In the genomic region with DNA sequence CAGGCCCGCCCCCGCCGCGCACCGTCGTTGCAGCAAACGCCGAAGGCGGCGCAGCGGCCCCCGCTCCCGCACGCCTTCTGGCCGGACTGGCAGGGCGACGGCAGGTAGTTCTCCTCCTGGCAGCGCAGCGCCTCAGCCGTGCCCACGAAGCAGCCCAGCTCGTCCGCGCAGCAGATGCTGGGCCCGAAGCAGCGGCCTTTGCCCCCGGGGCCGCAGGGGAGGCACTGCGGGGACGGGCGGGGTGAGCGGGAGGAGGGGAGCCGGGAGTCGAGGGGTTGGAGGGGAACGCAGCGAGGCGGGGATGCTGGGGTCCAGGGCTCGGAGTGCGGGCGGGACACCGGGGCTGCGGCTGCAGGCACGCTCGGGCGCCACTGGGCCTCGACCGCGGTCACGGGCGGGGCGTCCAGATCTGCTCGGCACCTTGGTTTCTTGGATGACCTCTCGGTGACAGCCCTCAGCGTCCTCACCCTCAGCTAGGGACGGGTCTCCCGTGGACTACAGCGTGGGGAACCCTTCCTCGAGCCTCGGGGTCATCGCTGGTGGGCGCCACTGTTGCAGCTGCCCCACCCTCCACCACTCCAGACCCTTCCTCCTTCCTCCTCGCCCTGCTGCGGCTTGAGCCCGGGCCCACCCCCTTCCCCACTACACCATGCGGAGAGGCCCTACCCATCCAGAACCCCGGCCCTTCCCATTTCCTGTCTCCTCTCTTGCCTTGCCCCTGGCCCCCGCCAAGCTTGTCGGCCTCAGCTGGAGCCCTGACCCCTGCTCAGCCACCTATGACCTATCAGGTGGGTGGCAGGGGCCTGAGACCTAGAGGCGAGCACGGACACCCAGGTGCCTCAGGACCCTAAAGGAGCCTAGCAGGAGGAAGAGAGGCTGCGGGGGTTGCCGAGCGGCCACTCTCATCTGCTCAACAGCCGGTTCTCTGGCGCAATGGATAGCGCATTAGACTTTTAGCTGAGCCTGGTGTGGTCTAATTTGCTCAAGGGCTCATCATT, we compare ENCODE assay signal across 1 cellular context.
A peak's percentile ranks its signal among the peaks of the same experiment; 100 is the strongest.
TF ChIP-seq lines count a peak whose summit lies in the region.

No MANE protein-coding gene starts in this region.

TF ChIP-seq in HepG2, 621 proteins besides CTCF, POLR2A, EP300 and RAD21 (continued from another document and continues in another):
- TF ChIP-seq, protein P1, sequence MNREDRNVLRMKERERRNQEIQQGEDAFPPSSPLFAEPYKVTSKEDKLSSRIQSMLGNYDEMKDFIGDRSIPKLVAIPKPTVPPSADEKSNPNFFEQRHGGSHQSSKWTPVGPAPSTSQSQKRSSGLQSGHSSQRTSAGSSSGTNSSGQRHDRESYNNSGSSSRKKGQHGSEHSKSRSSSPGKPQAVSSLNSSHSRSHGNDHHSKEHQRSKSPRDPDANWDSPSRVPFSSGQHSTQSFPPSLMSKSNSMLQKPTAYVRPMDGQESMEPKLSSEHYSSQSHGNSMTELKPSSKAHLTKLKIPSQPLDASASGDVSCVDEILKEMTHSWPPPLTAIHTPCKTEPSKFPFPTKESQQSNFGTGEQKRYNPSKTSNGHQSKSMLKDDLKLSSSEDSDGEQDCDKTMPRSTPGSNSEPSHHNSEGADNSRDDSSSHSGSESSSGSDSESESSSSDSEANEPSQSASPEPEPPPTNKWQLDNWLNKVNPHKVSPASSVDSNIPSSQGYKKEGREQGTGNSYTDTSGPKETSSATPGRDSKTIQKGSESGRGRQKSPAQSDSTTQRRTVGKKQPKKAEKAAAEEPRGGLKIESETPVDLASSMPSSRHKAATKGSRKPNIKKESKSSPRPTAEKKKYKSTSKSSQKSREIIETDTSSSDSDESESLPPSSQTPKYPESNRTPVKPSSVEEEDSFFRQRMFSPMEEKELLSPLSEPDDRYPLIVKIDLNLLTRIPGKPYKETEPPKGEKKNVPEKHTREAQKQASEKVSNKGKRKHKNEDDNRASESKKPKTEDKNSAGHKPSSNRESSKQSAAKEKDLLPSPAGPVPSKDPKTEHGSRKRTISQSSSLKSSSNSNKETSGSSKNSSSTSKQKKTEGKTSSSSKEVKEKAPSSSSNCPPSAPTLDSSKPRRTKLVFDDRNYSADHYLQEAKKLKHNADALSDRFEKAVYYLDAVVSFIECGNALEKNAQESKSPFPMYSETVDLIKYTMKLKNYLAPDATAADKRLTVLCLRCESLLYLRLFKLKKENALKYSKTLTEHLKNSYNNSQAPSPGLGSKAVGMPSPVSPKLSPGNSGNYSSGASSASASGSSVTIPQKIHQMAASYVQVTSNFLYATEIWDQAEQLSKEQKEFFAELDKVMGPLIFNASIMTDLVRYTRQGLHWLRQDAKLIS (CRISPR knock-in tag; IDR thresholded peaks at IDR 0.05), result no peak
- TF ChIP-seq ZFP37 (CRISPR knock-in tag; IDR thresholded peaks at IDR 0.05; ENCODE audit: borderline replicate concordance), result no peak
- TF ChIP-seq WIZ (CRISPR knock-in tag; IDR thresholded peaks at IDR 0.05), result peak; percentile 22; the same call in 1 of the 2 replicates
- no peak for TF ChIP-seq RXRB (CRISPR knock-in tag; IDR thresholded peaks at IDR 0.05; ENCODE audit: borderline replicate concordance)
- no peak for TF ChIP-seq ATM (IDR thresholded peaks at IDR 0.05; ENCODE audit: borderline replicate concordance)
- TF ChIP-seq STAT5B (CRISPR knock-in tag; IDR thresholded peaks at IDR 0.05), result no peak
- TF ChIP-seq ZKSCAN5 (CRISPR knock-in tag; IDR thresholded peaks at IDR 0.05), result no peak
- TF ChIP-seq ZNF460 (CRISPR knock-in tag; IDR thresholded peaks at IDR 0.05; ENCODE audit: borderline replicate concordance), result no peak
- TF ChIP-seq, protein P2, sequence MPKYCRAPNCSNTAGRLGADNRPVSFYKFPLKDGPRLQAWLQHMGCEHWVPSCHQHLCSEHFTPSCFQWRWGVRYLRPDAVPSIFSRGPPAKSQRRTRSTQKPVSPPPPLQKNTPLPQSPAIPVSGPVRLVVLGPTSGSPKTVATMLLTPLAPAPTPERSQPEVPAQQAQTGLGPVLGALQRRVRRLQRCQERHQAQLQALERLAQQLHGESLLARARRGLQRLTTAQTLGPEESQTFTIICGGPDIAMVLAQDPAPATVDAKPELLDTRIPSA (CRISPR knock-in tag; IDR thresholded peaks at IDR 0.05; ENCODE audit: borderline replicate concordance), result no peak
- TF ChIP-seq ZNF296 (CRISPR knock-in tag; conservative IDR thresholded peaks at IDR 0.05), result no peak
- TF ChIP-seq ZSCAN25 (CRISPR knock-in tag; IDR thresholded peaks at IDR 0.05), result peak; percentile 66; the same call in 1 of the 2 replicates
- TF ChIP-seq, protein P3, sequence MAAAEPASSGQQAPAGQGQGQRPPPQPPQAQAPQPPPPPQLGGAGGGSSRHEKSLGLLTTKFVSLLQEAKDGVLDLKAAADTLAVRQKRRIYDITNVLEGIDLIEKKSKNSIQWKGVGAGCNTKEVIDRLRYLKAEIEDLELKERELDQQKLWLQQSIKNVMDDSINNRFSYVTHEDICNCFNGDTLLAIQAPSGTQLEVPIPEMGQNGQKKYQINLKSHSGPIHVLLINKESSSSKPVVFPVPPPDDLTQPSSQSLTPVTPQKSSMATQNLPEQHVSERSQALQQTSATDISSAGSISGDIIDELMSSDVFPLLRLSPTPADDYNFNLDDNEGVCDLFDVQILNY (CRISPR knock-in tag; conservative IDR thresholded peaks at IDR 0.05), result no peak
- no peak for TF ChIP-seq SIX4 (CRISPR knock-in tag; IDR thresholded peaks at IDR 0.05)
- TF ChIP-seq EZH2 (conservative IDR thresholded peaks at IDR 0.05; ENCODE audit: low read depth, low read length), result no peak
- TF ChIP-seq, protein P4, sequence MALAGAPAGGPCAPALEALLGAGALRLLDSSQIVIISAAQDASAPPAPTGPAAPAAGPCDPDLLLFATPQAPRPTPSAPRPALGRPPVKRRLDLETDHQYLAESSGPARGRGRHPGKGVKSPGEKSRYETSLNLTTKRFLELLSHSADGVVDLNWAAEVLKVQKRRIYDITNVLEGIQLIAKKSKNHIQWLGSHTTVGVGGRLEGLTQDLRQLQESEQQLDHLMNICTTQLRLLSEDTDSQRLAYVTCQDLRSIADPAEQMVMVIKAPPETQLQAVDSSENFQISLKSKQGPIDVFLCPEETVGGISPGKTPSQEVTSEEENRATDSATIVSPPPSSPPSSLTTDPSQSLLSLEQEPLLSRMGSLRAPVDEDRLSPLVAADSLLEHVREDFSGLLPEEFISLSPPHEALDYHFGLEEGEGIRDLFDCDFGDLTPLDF (CRISPR knock-in tag; IDR thresholded peaks at IDR 0.05), result no peak
- no peak for TF ChIP-seq ZSCAN31 (CRISPR knock-in tag; IDR thresholded peaks at IDR 0.05; ENCODE audit: low read depth)
- TF ChIP-seq, protein P5, sequence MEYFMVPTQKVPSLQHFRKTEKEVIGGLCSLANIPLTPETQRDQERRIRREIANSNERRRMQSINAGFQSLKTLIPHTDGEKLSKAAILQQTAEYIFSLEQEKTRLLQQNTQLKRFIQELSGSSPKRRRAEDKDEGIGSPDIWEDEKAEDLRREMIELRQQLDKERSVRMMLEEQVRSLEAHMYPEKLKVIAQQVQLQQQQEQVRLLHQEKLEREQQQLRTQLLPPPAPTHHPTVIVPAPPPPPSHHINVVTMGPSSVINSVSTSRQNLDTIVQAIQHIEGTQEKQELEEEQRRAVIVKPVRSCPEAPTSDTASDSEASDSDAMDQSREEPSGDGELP (IDR thresholded peaks at IDR 0.05; ENCODE audit: borderline replicate concordance, low read depth), result peak; percentile 62; the same call in 1 of the 2 replicates
- TF ChIP-seq, protein P6, sequence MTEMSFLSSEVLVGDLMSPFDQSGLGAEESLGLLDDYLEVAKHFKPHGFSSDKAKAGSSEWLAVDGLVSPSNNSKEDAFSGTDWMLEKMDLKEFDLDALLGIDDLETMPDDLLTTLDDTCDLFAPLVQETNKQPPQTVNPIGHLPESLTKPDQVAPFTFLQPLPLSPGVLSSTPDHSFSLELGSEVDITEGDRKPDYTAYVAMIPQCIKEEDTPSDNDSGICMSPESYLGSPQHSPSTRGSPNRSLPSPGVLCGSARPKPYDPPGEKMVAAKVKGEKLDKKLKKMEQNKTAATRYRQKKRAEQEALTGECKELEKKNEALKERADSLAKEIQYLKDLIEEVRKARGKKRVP (CRISPR knock-in tag; IDR thresholded peaks at IDR 0.05), result no peak
- no peak for TF ChIP-seq SP1 (IDR thresholded peaks at IDR 0.05)
- no peak for TF ChIP-seq SP1 (CRISPR knock-in tag; IDR thresholded peaks at IDR 0.05)
- peak; percentile 68; the same call in 1 of the 2 replicates for TF ChIP-seq TMF1 (CRISPR knock-in tag; IDR thresholded peaks at IDR 0.05; ENCODE audit: low read depth)
- no peak for TF ChIP-seq ZNF816 (CRISPR knock-in tag; IDR thresholded peaks at IDR 0.05; ENCODE audit: borderline replicate concordance)
- TF ChIP-seq DNMT3B (CRISPR knock-in tag; conservative IDR thresholded peaks at IDR 0.05), result no peak
- TF ChIP-seq, protein P7, sequence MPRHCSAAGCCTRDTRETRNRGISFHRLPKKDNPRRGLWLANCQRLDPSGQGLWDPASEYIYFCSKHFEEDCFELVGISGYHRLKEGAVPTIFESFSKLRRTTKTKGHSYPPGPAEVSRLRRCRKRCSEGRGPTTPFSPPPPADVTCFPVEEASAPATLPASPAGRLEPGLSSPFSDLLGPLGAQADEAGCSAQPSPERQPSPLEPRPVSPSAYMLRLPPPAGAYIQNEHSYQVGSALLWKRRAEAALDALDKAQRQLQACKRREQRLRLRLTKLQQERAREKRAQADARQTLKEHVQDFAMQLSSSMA (CRISPR knock-in tag; IDR thresholded peaks at IDR 0.05), result no peak
- TF ChIP-seq KLF11 (CRISPR knock-in tag; IDR thresholded peaks at IDR 0.05), result no peak
- TF ChIP-seq, protein P8, sequence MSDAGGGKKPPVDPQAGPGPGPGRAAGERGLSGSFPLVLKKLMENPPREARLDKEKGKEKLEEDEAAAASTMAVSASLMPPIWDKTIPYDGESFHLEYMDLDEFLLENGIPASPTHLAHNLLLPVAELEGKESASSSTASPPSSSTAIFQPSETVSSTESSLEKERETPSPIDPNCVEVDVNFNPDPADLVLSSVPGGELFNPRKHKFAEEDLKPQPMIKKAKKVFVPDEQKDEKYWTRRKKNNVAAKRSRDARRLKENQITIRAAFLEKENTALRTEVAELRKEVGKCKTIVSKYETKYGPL (CRISPR knock-in tag; IDR thresholded peaks at IDR 0.05), result no peak
- TF ChIP-seq ZNF567 (CRISPR knock-in tag; IDR thresholded peaks at IDR 0.05; ENCODE audit: borderline replicate concordance), result 0 out of 2 replicates have a peak, but pooled peaks have one; percentile 67
- TF ChIP-seq, protein P9, sequence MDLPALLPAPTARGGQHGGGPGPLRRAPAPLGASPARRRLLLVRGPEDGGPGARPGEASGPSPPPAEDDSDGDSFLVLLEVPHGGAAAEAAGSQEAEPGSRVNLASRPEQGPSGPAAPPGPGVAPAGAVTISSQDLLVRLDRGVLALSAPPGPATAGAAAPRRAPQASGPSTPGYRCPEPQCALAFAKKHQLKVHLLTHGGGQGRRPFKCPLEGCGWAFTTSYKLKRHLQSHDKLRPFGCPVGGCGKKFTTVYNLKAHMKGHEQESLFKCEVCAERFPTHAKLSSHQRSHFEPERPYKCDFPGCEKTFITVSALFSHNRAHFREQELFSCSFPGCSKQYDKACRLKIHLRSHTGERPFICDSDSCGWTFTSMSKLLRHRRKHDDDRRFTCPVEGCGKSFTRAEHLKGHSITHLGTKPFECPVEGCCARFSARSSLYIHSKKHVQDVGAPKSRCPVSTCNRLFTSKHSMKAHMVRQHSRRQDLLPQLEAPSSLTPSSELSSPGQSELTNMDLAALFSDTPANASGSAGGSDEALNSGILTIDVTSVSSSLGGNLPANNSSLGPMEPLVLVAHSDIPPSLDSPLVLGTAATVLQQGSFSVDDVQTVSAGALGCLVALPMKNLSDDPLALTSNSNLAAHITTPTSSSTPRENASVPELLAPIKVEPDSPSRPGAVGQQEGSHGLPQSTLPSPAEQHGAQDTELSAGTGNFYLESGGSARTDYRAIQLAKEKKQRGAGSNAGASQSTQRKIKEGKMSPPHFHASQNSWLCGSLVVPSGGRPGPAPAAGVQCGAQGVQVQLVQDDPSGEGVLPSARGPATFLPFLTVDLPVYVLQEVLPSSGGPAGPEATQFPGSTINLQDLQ (CRISPR knock-in tag; IDR thresholded peaks at IDR 0.05), result no peak
- TF ChIP-seq ZNF251 (CRISPR knock-in tag; IDR thresholded peaks at IDR 0.05), result no peak
- no peak for TF ChIP-seq JDP2 (CRISPR knock-in tag; IDR thresholded peaks at IDR 0.05; ENCODE audit: borderline replicate concordance)
